26 cellular contexts compared by ENCODE assay signal in the genomic region with DNA sequence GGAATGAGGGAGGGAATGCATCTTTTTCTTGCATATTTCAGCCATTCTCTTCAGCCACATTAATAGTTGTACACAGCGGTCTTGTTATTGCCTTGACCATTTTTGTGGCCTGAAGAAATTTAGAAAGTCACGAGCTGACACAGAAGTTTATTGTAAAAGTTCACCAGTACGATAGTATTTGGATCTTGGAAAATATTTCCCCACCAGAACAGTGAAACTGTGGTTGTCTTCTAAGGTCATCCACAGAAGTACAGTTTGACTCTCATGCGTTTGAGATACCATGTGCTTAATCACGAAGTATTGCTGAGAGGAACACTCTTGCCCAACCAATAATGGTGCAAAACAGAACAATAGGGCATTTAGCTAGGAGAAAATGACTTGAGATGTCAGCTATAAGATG.
DNase-seq lines count a peak whose midpoint lies in the region; ATAC-seq and TF ChIP-seq lines count a peak whose summit lies in the region.
"Had no signal": no experiment of that assay in that cellular context is flagged by ENCODE, and none has a peak within 500 bp of the region (broad histone marks: within the 10 kb centered on the region; RNA-seq: fewer than 3 reads in every experiment).

No MANE protein-coding gene starts in this region.

- H3K27ac ChIP-seq in CD4-positive, alpha-beta T cell (ENCODE audit: low read depth, low read length), result no peak overlapping the region
- H3K27ac ChIP-seq: 22Rv1, BLaER1, HL-60, PC-9 had no signal

- H3K9me3 ChIP-seq in CD4-positive, alpha-beta T cell (ENCODE audit: control insufficient read depth, low read length), result no peaks in the 10 kb centered on the region
- no peaks in the 10 kb centered on the region for H3K9me3 ChIP-seq in HAP-1
- H3K9me3 ChIP-seq: BLaER1 had no signal

- H3K4me1 ChIP-seq in HAP-1, result no peaks in the 10 kb centered on the region
- H3K4me1 ChIP-seq: BLaER1 had no signal

- CTCF ChIA-PET in activated CD4-positive, alpha-beta T cell treated with anti-CD3 and anti-CD28 coated beads for 36 hours (lab: Charles Lee), result no interaction called here
- CTCF ChIA-PET in CD4-positive, alpha-beta T cell (lab: Charles Lee), result no interaction called here

- H3K36me3 ChIP-seq in HAP-1 (replicated peaks), result no peaks in the 10 kb centered on the region
- H3K36me3 ChIP-seq: BLaER1 had no signal

- POLR2A ChIA-PET in activated CD4-positive, alpha-beta T cell treated with anti-CD3 and anti-CD28 coated beads for 36 hours (lab: Charles Lee), result no interaction called here
- POLR2A ChIA-PET in CD4-positive, alpha-beta T cell (lab: Charles Lee), result no interaction called here

- H3K36me3 Mint-ChIP-seq in activated CD4-positive, alpha-beta T cell treated with anti-CD3 and anti-CD28 coated beads for 36 hours (ENCODE audit: low read depth), result peaks cover 54% of the 10 kb centered on the region
- H3K36me3 Mint-ChIP-seq in CD4-positive, alpha-beta T cell (ENCODE audit: low read depth), result peaks cover 83% of the 10 kb centered on the region
- peaks cover 70% of the 10 kb centered on the region for H3K36me3 Mint-ChIP-seq in activated T-helper 2 cell treated with anti-CD3 and anti-CD28 coated beads, Interferon-gamma antibody, Interleukin-2, Interleukin-4, amounts not matched to agents 10 μg/mL and 5 μg/mL and 100 μg/mL, durations not matched to agents 14 hours and 24 hours and 36 hours (ENCODE audit: low read depth)

- H3K27me3 Mint-ChIP-seq in activated CD4-positive, alpha-beta T cell treated with anti-CD3 and anti-CD28 coated beads for 36 hours, result no peaks in the 10 kb centered on the region
- H3K27me3 Mint-ChIP-seq in CD4-positive, alpha-beta T cell, result no peaks in the 10 kb centered on the region
- H3K27me3 Mint-ChIP-seq in activated T-helper 2 cell treated with anti-CD3 and anti-CD28 coated beads, Interferon-gamma antibody, Interleukin-2, Interleukin-4, amounts not matched to agents 10 μg/mL and 5 μg/mL and 100 μg/mL, durations not matched to agents 14 hours and 24 hours and 36 hours (ENCODE audit: low read depth), result no peaks in the 10 kb centered on the region
- H3K27me3 Mint-ChIP-seq: CD4-positive, alpha-beta memory T cell had no signal

- no peak for TF ChIP-seq CTCF in CD4-positive, alpha-beta T cell (IDR thresholded peaks at IDR 0.05)

- H3K4me3 ChIP-seq in HAP-1, result no peak overlapping the region
- H3K4me3 ChIP-seq: BLaER1, PC-9 had no signal

- ATAC-seq in activated CD4-positive, alpha-beta T cell treated with anti-CD3 and anti-CD28 coated beads for 36 hours, result no peak
- ATAC-seq in CD4-positive, alpha-beta T cell (ENCODE audit: poor library complexity), result no peak

- H3K4me3 Mint-ChIP-seq in activated CD4-positive, alpha-beta T cell treated with anti-CD3 and anti-CD28 coated beads for 36 hours, result no peak overlapping the region
- H3K4me3 Mint-ChIP-seq in CD4-positive, alpha-beta T cell, result no peak overlapping the region
- no peak overlapping the region for H3K4me3 Mint-ChIP-seq in activated T-helper 2 cell treated with anti-CD3 and anti-CD28 coated beads, Interferon-gamma antibody, Interleukin-2, Interleukin-4, amounts not matched to agents 10 μg/mL and 5 μg/mL and 100 μg/mL, durations not matched to agents 14 hours and 24 hours and 36 hours (ENCODE audit: low read depth)

- H3K27ac Mint-ChIP-seq in activated CD4-positive, alpha-beta T cell treated with anti-CD3 and anti-CD28 coated beads for 36 hours, result peak overlapping the region; percentile 80
- H3K27ac Mint-ChIP-seq in CD4-positive, alpha-beta T cell, result peak overlapping the region; percentile 83
- peak overlapping the region; percentile 65 for H3K27ac Mint-ChIP-seq in activated T-helper 2 cell treated with anti-CD3 and anti-CD28 coated beads, Interferon-gamma antibody, Interleukin-2, Interleukin-4, amounts not matched to agents 10 μg/mL and 5 μg/mL and 100 μg/mL, durations not matched to agents 14 hours and 24 hours and 36 hours

- H3K9me3 Mint-ChIP-seq in activated CD4-positive, alpha-beta T cell treated with anti-CD3 and anti-CD28 coated beads for 36 hours (ENCODE audit: low read depth), result no peaks in the 10 kb centered on the region
- H3K9me3 Mint-ChIP-seq in CD4-positive, alpha-beta T cell, result no peaks in the 10 kb centered on the region
- H3K9me3 Mint-ChIP-seq in activated T-helper 2 cell treated with anti-CD3 and anti-CD28 coated beads, Interferon-gamma antibody, Interleukin-2, Interleukin-4, amounts not matched to agents 10 μg/mL and 5 μg/mL and 100 μg/mL, durations not matched to agents 14 hours and 24 hours and 36 hours, result no peaks in the 10 kb centered on the region
- H3K9me3 Mint-ChIP-seq: CD4-positive, alpha-beta memory T cell had no signal

- no peaks in the 10 kb centered on the region for H3K27me3 ChIP-seq in CD4-positive, alpha-beta T cell (ENCODE audit: control insufficient read depth, insufficient read depth, low read length)
- H3K27me3 ChIP-seq in HAP-1 (ENCODE audit: low read depth), result no peaks in the 10 kb centered on the region
- H3K27me3 ChIP-seq: BLaER1 had no signal

- intact Hi-C loops in activated CD4-positive, alpha-beta T cell treated with anti-CD3 and anti-CD28 coated beads for 36 hours (cut with DNase I, micrococcal nuclease), result no loop called here
- intact Hi-C loops in CD4-positive, alpha-beta T cell (cut with DNase I, micrococcal nuclease), result loop anchor here in 1 of 2 experiments (10.0 kb wide), 1 partner anchor 46 kb away; no protein-coding TSS in a partner anchor
- intact Hi-C loops in activated T-helper 2 cell treated with anti-CD3 and anti-CD28 coated beads, Interferon-gamma antibody, Interleukin-2, Interleukin-4, amounts not matched to agents 10 μg/mL and 5 μg/mL and 100 μg/mL, durations not matched to agents 14 hours and 24 hours and 36 hours (cut with micrococcal nuclease), result no loop called here

- in situ Hi-C loops in HAP-1 (cut with MboI; ENCODE audit: low sequenced_read_pairs), result no loop called here

- DNase-seq in activated CD4-positive, alpha-beta T cell treated with anti-CD3 and anti-CD28 coated beads for 36 hours, result no peak
- no peak for DNase-seq in activated CD4-positive, alpha-beta T cell treated with anti-CD3 and anti-CD28 coated beads for 48 hours
- DNase-seq in CD4-positive, alpha-beta T cell, result no peak
- DNase-seq in activated T-helper 2 cell treated with anti-CD3 and anti-CD28 coated beads, Interferon-gamma antibody, Interleukin-2, Interleukin-4, amounts not matched to agents 10 μg/mL and 5 μg/mL and 100 μg/mL, durations not matched to agents 14 hours and 24 hours and 36 hours (ENCODE audit: low spot score), result no peak
- DNase-seq in fibroblast of peridontal ligament (ENCODE audit: extremely low read depth) (peak; percentile 16), HAP-1 (ENCODE audit: low spot score in 2 of 2) (no peak), COLO829 (ENCODE audit: low spot score) (no peak)
- DNase-seq in stimulated activated CD4-positive, alpha-beta T cell treated with anti-CD3 and anti-CD28 coated beads, Interleukin-12 subunit alpha, Interleukin-12 subunit beta, amount 100 ng/mL, for 4 hours, result no peak
- DNase-seq: ACHN; Calu3; CD4-positive, alpha-beta memory T cell; DMS153; HCEC 1CT; KBM-7; NCI-H1092; NCI-H1436 treated with DMSO at 0.1 percent for 48 hours; NCI-H2029; NCI-H226; NCI-H510A treated with DMSO at 0.1 percent for 48 hours; NCI-H748 treated with DMSO at 0.1 percent for 48 hours; PC-9; RPMI8226; SHP77 had no signal

- H3K4me1 Mint-ChIP-seq in activated CD4-positive, alpha-beta T cell treated with anti-CD3 and anti-CD28 coated beads for 36 hours, result peaks cover 84% of the 10 kb centered on the region
- peaks cover 86% of the 10 kb centered on the region for H3K4me1 Mint-ChIP-seq in CD4-positive, alpha-beta T cell (ENCODE audit: low read depth)
- peaks cover 58% of the 10 kb centered on the region for H3K4me1 Mint-ChIP-seq in activated T-helper 2 cell treated with anti-CD3 and anti-CD28 coated beads, Interferon-gamma antibody, Interleukin-2, Interleukin-4, amounts not matched to agents 10 μg/mL and 5 μg/mL and 100 μg/mL, durations not matched to agents 14 hours and 24 hours and 36 hours (ENCODE audit: low read depth)
